1 cellular context compared by ENCODE assay signal in genomic region chr6:17392978-17393334, GRCh38.
TF ChIP-seq lines count a peak whose summit lies in the region.

No MANE protein-coding gene starts in this region.

TF ChIP-seq in HCT116, 20 proteins besides CTCF, POLR2A, EP300 and RAD21 (continued from another document):
- TF ChIP-seq CBX3 (IDR thresholded peaks at IDR 0.05; ENCODE audit: low read depth) (no peak), ATF3 (IDR thresholded peaks at IDR 0.05) (no peak), ZFX (IDR thresholded peaks at IDR 0.05) (no peak), SRF (IDR thresholded peaks at IDR 0.05; ENCODE audit: low read depth) (no peak), SIN3A (IDR thresholded peaks at IDR 0.05; ENCODE audit: low read depth) (no peak), TCF7L2 (IDR thresholded peaks at IDR 0.05; ENCODE audit: borderline replicate concordance, extremely low read depth, insufficient read depth, insufficient read length) (no peak), JUND (IDR thresholded peaks at IDR 0.05) (no peak)
- TF ChIP-seq, protein P1, sequence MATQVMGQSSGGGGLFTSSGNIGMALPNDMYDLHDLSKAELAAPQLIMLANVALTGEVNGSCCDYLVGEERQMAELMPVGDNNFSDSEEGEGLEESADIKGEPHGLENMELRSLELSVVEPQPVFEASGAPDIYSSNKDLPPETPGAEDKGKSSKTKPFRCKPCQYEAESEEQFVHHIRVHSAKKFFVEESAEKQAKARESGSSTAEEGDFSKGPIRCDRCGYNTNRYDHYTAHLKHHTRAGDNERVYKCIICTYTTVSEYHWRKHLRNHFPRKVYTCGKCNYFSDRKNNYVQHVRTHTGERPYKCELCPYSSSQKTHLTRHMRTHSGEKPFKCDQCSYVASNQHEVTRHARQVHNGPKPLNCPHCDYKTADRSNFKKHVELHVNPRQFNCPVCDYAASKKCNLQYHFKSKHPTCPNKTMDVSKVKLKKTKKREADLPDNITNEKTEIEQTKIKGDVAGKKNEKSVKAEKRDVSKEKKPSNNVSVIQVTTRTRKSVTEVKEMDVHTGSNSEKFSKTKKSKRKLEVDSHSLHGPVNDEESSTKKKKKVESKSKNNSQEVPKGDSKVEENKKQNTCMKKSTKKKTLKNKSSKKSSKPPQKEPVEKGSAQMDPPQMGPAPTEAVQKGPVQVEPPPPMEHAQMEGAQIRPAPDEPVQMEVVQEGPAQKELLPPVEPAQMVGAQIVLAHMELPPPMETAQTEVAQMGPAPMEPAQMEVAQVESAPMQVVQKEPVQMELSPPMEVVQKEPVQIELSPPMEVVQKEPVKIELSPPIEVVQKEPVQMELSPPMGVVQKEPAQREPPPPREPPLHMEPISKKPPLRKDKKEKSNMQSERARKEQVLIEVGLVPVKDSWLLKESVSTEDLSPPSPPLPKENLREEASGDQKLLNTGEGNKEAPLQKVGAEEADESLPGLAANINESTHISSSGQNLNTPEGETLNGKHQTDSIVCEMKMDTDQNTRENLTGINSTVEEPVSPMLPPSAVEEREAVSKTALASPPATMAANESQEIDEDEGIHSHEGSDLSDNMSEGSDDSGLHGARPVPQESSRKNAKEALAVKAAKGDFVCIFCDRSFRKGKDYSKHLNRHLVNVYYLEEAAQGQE (IDR thresholded peaks at IDR 0.05; ENCODE audit: low read depth) = no peak
